Comparison of ENCODE assay signal across 29 cellular contexts in genomic region chr20:2610326-2610725, GRCh38. TPM values are rescaled to one million over a fixed set of nuclear protein-coding genes. Genes with fewer than 3 reads are reported as not detected.
DNase-seq lines count a peak whose midpoint lies in the region; ATAC-seq and TF ChIP-seq lines count a peak whose summit lies in the region.
"Had no signal": no experiment of that assay in that cellular context is flagged by ENCODE, and none has a peak within 500 bp of the region (broad histone marks: within the 10 kb centered on the region; RNA-seq: fewer than 3 reads in every experiment).

No MANE protein-coding gene starts in this region.

- H3K4me1 Mint-ChIP-seq in WTC11 = no peaks in the 10 kb centered on the region
- no peaks in the 10 kb centered on the region for H3K4me1 Mint-ChIP-seq in CD4-positive, alpha-beta T cell (ENCODE audit: low read depth)
- H3K4me1 Mint-ChIP-seq: B cell; CD14-positive monocyte; CD4-positive, alpha-beta memory T cell; CD4-positive, CD25-positive, alpha-beta regulatory T cell had no signal

- H3K27me3 ChIP-seq in SJCRH30 = no peaks in the 10 kb centered on the region
- peaks cover 11% of the 10 kb centered on the region for H3K27me3 ChIP-seq in CD4-positive, alpha-beta T cell (ENCODE audit: control insufficient read depth, insufficient read depth, low read length)
- H3K27me3 ChIP-seq: BE2C; BLaER1; BLaER1 treated with 17β-estradiol and CSF1 and Interleukin-3, amounts not matched to agents 10 nM and 100 nM had no signal

- TF ChIP-seq CTCF in WTC11 (IDR thresholded peaks at IDR 0.05) = no peak
- no peak for TF ChIP-seq CTCF in CD4-positive, alpha-beta T cell (IDR thresholded peaks at IDR 0.05)

- no peaks in the 10 kb centered on the region for H3K36me3 ChIP-seq in SJCRH30
- H3K36me3 ChIP-seq: BE2C; BLaER1; BLaER1 treated with 17β-estradiol and CSF1 and Interleukin-3, amounts not matched to agents 10 nM and 100 nM had no signal

- peak overlapping the region; percentile 91 for H3K27ac ChIP-seq in SJCRH30
- no peak overlapping the region for H3K27ac ChIP-seq in CD4-positive, alpha-beta T cell (ENCODE audit: low read depth, low read length)
- H3K27ac ChIP-seq: 22Rv1; A549; BLaER1; BLaER1 treated with 17β-estradiol and CSF1 and Interleukin-3, amounts not matched to agents 10 nM and 100 nM; C4-2B had no signal

- no peak overlapping the region for H3K4me3 Mint-ChIP-seq in WTC11
- no peak overlapping the region for H3K4me3 Mint-ChIP-seq in CD4-positive, alpha-beta T cell
- H3K4me3 Mint-ChIP-seq: B cell; CD14-positive monocyte; CD4-positive, alpha-beta memory T cell; CD4-positive, CD25-positive, alpha-beta regulatory T cell; CD8-positive, alpha-beta memory T cell; CD8-positive, alpha-beta T cell had no signal

- no peak overlapping the region for H3K4me3 ChIP-seq in SJCRH30
- H3K4me3 ChIP-seq: A549; BLaER1; BLaER1 treated with 17β-estradiol and CSF1 and Interleukin-3, amounts not matched to agents 10 nM and 100 nM had no signal

- intact Hi-C loops in CD4-positive, alpha-beta T cell (cut with DNase I, micrococcal nuclease) = no loop called here

- CTCF ChIA-PET in WTC11 (lab: Charles Lee) = no interaction called here
- CTCF ChIA-PET in CD4-positive, alpha-beta T cell (lab: Charles Lee) = no interaction called here

- POLR2A ChIA-PET in WTC11 (lab: Charles Lee) = no interaction called here
- POLR2A ChIA-PET in CD4-positive, alpha-beta T cell (lab: Charles Lee) = no interaction called here

- peak; percentile 59 to 68 for DNase-seq in SJCRH30
- no peak for DNase-seq in WTC11 (ENCODE audit: low spot score)
- DNase-seq in CD4-positive, alpha-beta T cell = no peak
- DNase-seq: 8988T; ACHN; AML-193; C1 segment of cervical spinal cord; Caco-2; Calu3; CD4-positive, alpha-beta memory T cell; CD4-positive, CD25-positive, alpha-beta regulatory T cell; CD8-positive, alpha-beta memory T cell; CD8-positive, alpha-beta T cell; COR-L47; DMS 273 treated with DMSO at 0.1 percent for 48 hours; DMS53; DMS79; DMS79 treated with DMSO at 0.1 percent for 48 hours; DND-41; EL had no signal

- ATAC-seq in WTC11 = no peak
- ATAC-seq in HG03442 (IDR thresholded peaks at IDR 0.05; ENCODE audit: unreplicated experiment) = no peak
- ATAC-seq in CD4-positive, alpha-beta T cell (ENCODE audit: poor library complexity) = no peak
- ATAC-seq: CD8-positive, alpha-beta T cell had no signal

- peaks cover 22% of the 10 kb centered on the region for H3K27me3 Mint-ChIP-seq in WTC11 (ENCODE audit: low read depth)
- peaks cover 49% of the 10 kb centered on the region for H3K27me3 Mint-ChIP-seq in CD4-positive, alpha-beta T cell

- H3K36me3 Mint-ChIP-seq in WTC11 = peaks cover 15% of the 10 kb centered on the region
- no peaks in the 10 kb centered on the region for H3K36me3 Mint-ChIP-seq in CD4-positive, alpha-beta T cell (ENCODE audit: low read depth)
- H3K36me3 Mint-ChIP-seq: CD14-positive monocyte; CD8-positive, alpha-beta T cell had no signal

- H3K9me3 Mint-ChIP-seq in WTC11 = peaks cover 31% of the 10 kb centered on the region
- peaks cover 6% of the 10 kb centered on the region for H3K9me3 Mint-ChIP-seq in CD4-positive, alpha-beta T cell

- H3K4me1 ChIP-seq in SJCRH30 = peaks cover 38% of the 10 kb centered on the region
- H3K4me1 ChIP-seq: A549; BE2C; BLaER1; BLaER1 treated with 17β-estradiol and CSF1 and Interleukin-3, amounts not matched to agents 10 nM and 100 nM; Caco-2 had no signal

- H3K27ac Mint-ChIP-seq in WTC11 = no peak overlapping the region
- no peak overlapping the region for H3K27ac Mint-ChIP-seq in CD4-positive, alpha-beta T cell
- H3K27ac Mint-ChIP-seq: B cell; CD14-positive monocyte; CD4-positive, alpha-beta memory T cell; CD4-positive, CD25-positive, alpha-beta regulatory T cell; CD8-positive, alpha-beta memory T cell; CD8-positive, alpha-beta T cell had no signal

- no peaks in the 10 kb centered on the region; the same call in 1 of the 2 replicates for H3K9me3 ChIP-seq in SJCRH30 (replicated peaks)
- peaks cover 9% of the 10 kb centered on the region for H3K9me3 ChIP-seq in CD4-positive, alpha-beta T cell (ENCODE audit: control insufficient read depth, low read length)
- H3K9me3 ChIP-seq: BE2C had no signal

TF ChIP-seq in WTC11, 78 proteins besides CTCF, POLR2A, EP300 and RAD21:
- TF ChIP-seq TEAD1 (CRISPR knock-in tag; IDR thresholded peaks at IDR 0.05) = no peak
- TF ChIP-seq HMGA2 (CRISPR knock-in tag; IDR thresholded peaks at IDR 0.05) = peak; percentile 79

RNA-seq across cellular contexts. Expression of gene NOP56, which starts 42.1 kb away (rescaled TPM):
- 295 and 334 TPM in 2 replicates for total RNA-seq in SJCRH30 (2014; rRNA removed; shearing (Covaris generic))
- total RNA-seq in WTC11 (2021) = 484 to 634 TPM (median 500 TPM) in 3 replicates
- total RNA-seq in CD4-positive, alpha-beta T cell = 100 to 1,000 TPM; 261 to 262 TPM

RNA-seq across cellular contexts. Expression of gene IDH3B, which starts 53.7 kb away (rescaled TPM):
- total RNA-seq in SJCRH30 (2014; rRNA removed; shearing (Covaris generic)) = 119 and 126 TPM in 2 replicates
- 101 to 136 TPM (median 107 TPM) in 3 replicates for total RNA-seq in WTC11 (2021)
- total RNA-seq in CD4-positive, alpha-beta T cell = 100 to 1,000 TPM; 171 to 181 TPM

Comparison
In these comparisons a context has a peak if more than half of its experiments do, and no peak if none do; other contexts are left out.
1. DNase-seq: peak in SJCRH30 (2 of 2); none in WTC11 (single experiment) and CD4-positive, alpha-beta T cell (0 of 10).